Comparison of ENCODE assay signal across 23 cellular contexts in genomic region chrX:138534410-138534809, GRCh38.
"Had no signal": no experiment of that assay in that cellular context is flagged by ENCODE, and none has a peak within 500 bp of the region (broad histone marks: within the 10 kb centered on the region; RNA-seq: fewer than 3 reads in every experiment).

No MANE protein-coding gene starts in this region.

- H3K27ac ChIP-seq: colonic mucosa, epithelial cell of prostate, esophagus squamous epithelium, gastrocnemius medialis, heart right ventricle, left lung, lower lobe of right lung had no signal

- H3K9me3 ChIP-seq: colonic mucosa, esophagus squamous epithelium, gastrocnemius medialis, heart right ventricle, left lung, lower lobe of right lung had no signal

- H3K4me3 ChIP-seq: colonic mucosa, esophagus squamous epithelium, gastrocnemius medialis, heart right ventricle, left lung, lower lobe of right lung, mucosa of descending colon had no signal

- DNase-seq: colonic mucosa; cortex of kidney; effector CD8-positive, alpha-beta T cell; effector memory CD8-positive, alpha-beta T cell; endodermal cell; erythroblast; esophagus squamous epithelium; foreskin fibroblast; foreskin melanocyte; gastrocnemius medialis; glutamatergic neuron; head of caudate nucleus; heart right ventricle; hippocampal formation; left cardiac atrium; left lung; left ventricle myocardium superior; lower lobe of right lung; mesenchymal stem cell; mucosa of descending colon had no signal

- H3K36me3 ChIP-seq: colonic mucosa, esophagus squamous epithelium, gastrocnemius medialis, heart right ventricle, left lung, lower lobe of right lung had no signal

- H3K4me3 Mint-ChIP-seq: dendritic cell treated with granulocyte-macrophage colony-stimulating factor and Interleukin-4, amounts not matched to agents 40 ng/mL and 50 ng/mL, for 4 days; effector memory CD8-positive, alpha-beta T cell; endodermal cell; mesothelial cell of epicardium had no signal

- H3K4me1 ChIP-seq: colonic mucosa, esophagus squamous epithelium, gastrocnemius medialis, heart right ventricle, left lung, lower lobe of right lung had no signal

- H3K36me3 Mint-ChIP-seq: mesothelial cell of epicardium had no signal

- H3K4me1 Mint-ChIP-seq: endodermal cell, mesothelial cell of epicardium had no signal

- H3K9me3 Mint-ChIP-seq: dendritic cell treated with granulocyte-macrophage colony-stimulating factor and Interleukin-4, amounts not matched to agents 40 ng/mL and 50 ng/mL, for 4 days; effector memory CD8-positive, alpha-beta T cell had no signal

- H3K27me3 ChIP-seq: colonic mucosa, esophagus squamous epithelium, gastrocnemius medialis, heart right ventricle, left lung had no signal

- H3K27me3 Mint-ChIP-seq: dendritic cell treated with granulocyte-macrophage colony-stimulating factor and Interleukin-4, amounts not matched to agents 40 ng/mL and 50 ng/mL, for 4 days; effector memory CD8-positive, alpha-beta T cell had no signal

- H3K27ac Mint-ChIP-seq: dendritic cell treated with granulocyte-macrophage colony-stimulating factor and Interleukin-4, amounts not matched to agents 40 ng/mL and 50 ng/mL, for 4 days; effector memory CD8-positive, alpha-beta T cell; endodermal cell; mesothelial cell of epicardium had no signal
